Comparison of ENCODE assay signal across 1 cellular context in genomic region chr11:117273550-117274289, GRCh38.
A peak's percentile ranks its signal among the peaks of the same experiment; 100 is the strongest.
TF ChIP-seq lines count a peak whose summit lies in the region.

No MANE protein-coding gene starts in this region.

TF ChIP-seq in IMR-90, 13 proteins besides CTCF, POLR2A, EP300 and RAD21:
- TF ChIP-seq SMC3 (IDR thresholded peaks at IDR 0.05; ENCODE audit: low read depth, low read length), result no peak
- no peak for TF ChIP-seq MAZ (IDR thresholded peaks at IDR 0.05; ENCODE audit: borderline replicate concordance, low read depth, low read length)
- peak; percentile 61 for TF ChIP-seq MXI1 (IDR thresholded peaks at IDR 0.05; ENCODE audit: borderline replicate concordance, low read depth, low read length)
- no peak for TF ChIP-seq USF2 (IDR thresholded peaks at IDR 0.05; ENCODE audit: low read depth, low read length)
- peak; percentile 84 for TF ChIP-seq FOS (IDR thresholded peaks at IDR 0.05; ENCODE audit: low read depth, low read length)
- TF ChIP-seq RFX5 (IDR thresholded peaks at IDR 0.05; ENCODE audit: low read depth, low read length), result no peak
- TF ChIP-seq ELK1 (IDR thresholded peaks at IDR 0.05; ENCODE audit: borderline replicate concordance, low read depth, low read length), result no peak
- TF ChIP-seq MAFK (IDR thresholded peaks at IDR 0.05; ENCODE audit: low read depth, low read length), result peak; percentile 40; the same call in 1 of the 2 replicates
- peak; percentile 84 for TF ChIP-seq BHLHE40 (IDR thresholded peaks at IDR 0.05; ENCODE audit: low read depth, low read length)
- TF ChIP-seq CHD1 (IDR thresholded peaks at IDR 0.05; ENCODE audit: low read depth, low read length), result no peak
- TF ChIP-seq RCOR1 (IDR thresholded peaks at IDR 0.05; ENCODE audit: insufficient replicate concordance, low read length), result no peak
- TF ChIP-seq CEBPB (IDR thresholded peaks at IDR 0.05; ENCODE audit: low read depth, low read length), result peak; percentile 90
- peak; percentile 40; the same call in 1 of the 2 replicates for TF ChIP-seq NFE2L2 (IDR thresholded peaks at IDR 0.05; ENCODE audit: low read depth, low read length)
TF ChIP-seq in IMR-90: peak in this region for 6.
